ENCODE assay signal across 1 cellular context in the genomic region with DNA sequence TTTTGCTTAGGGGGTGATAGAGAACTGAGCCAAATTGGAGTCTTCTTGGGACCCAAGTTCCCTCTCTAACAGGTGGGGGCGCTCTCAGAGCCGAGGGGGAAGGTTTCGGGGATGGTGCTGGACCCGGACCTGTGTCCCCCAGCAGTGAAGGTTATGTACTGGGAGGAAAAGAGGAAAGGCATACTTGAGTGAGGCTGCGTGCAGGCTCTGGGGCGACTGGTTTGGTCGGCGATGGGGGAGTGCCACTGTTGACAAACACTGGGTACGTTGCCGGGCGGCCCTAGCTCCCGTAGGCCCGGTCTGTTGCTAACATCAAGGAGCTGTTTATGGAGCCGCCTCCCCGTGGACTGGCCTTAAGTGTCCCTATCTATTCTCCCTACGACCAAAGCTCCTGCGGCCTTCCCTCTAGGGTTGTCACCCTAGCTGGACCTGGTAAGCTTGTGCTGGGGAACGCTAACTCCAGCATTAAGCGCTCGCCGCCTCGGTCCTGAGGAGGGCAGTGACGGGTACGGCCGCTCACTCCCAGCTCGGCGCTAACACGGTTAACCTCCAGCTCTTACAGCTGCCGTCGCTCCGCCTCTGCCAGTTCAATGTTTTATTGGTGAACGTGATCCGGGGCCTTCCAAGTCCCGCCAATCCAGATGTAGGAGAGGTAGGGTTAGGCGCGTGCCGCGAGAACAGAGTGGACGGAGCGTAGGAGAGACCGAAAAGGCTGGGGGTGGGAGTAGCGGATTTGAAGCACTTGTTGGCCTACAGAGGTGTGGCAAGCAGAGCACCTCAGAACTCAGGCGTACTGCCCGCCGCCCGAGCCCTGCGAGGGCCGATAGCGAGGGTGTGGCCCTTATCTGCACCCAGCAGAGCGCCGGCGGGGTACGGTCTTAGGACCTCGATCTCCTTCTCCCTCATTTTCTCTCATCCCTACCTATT.
A peak's percentile ranks its signal among the peaks of the same experiment; 100 is the strongest.
TF ChIP-seq lines count a peak whose summit lies in the region.

A gene (plus strand): TSS at position 685 of the 927 bp plus-strand sequence. CDS start 422 bp downstream, outside the sequence.

TF ChIP-seq in K562, 482 proteins besides CTCF, POLR2A, EP300 and RAD21 (continued from another document and continues in another):
- TF ChIP-seq, protein P1, sequence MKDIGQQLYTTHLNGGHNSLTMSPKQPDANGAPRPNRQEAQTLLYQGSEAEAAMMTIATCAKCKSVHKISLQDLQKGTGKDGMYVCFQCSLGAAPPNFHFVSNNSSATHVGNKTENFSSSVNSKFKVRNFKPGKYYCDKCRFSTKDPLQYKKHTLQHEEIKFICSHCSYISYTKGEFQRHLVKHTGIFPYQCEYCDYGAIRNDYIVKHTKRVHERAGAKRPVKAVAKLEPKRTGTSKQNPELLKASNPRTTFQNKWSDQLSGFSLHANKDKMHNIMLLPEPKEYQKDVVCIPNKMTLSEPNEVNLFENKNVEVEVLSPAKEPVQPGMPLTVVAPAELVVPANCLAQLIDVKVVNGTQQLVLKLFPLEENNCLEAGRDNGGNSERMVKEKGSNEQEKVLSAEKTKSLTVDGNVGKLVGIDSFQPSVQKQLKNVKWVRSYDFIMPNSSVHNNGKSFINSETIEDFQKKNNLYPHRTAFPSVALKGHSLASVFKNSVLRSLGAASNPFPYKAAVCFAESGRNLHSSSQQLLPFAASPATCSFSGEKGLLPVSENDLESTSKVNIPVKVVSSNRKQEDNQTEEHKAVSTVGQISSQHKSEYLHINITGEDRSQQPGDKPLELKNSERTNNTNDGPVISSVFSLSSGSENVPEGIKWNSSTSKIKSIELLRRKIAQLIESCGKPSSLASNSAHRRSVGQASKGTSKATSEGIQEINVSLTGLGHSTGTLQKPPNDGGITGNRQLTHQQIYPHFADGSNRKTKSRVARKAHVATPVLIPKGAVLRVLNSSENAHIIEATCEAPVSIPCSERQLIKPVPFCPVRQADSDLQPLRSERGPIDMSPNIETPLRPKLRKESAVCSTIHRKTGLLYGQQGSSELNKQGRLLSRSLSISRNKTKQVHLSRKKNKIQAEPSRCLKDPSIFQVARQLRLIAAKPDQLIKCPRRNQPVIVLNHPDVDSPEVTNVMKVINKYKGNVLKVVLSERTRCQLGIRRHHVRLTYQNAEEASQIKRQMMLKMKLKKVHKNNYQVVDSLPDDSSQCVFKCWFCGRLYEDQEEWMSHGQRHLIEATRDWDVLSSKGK (CRISPR knock-in tag; IDR thresholded peaks at IDR 0.05): no peak
- TF ChIP-seq ZNF184 (CRISPR knock-in tag; IDR thresholded peaks at IDR 0.05) (no peak), TRIM28 (IDR thresholded peaks at IDR 0.05) (0 out of 2 replicates have a peak, but pooled peaks have one; percentile 43), ZNF778 (CRISPR knock-in tag; IDR thresholded peaks at IDR 0.05) (no peak), CHD4 (IDR thresholded peaks at IDR 0.05; ENCODE audit: insufficient read depth, insufficient replicate concordance, low read depth, low read length, poor library complexity, severe bottlenecking) (no peak), RBM15 (IDR thresholded peaks at IDR 0.05; ENCODE audit: insufficient read depth, low read length) (no peak), FOXP1 (CRISPR knock-in tag; IDR thresholded peaks at IDR 0.05) (peak; percentile 65), ZNF347 (CRISPR knock-in tag; IDR thresholded peaks at IDR 0.05; ENCODE audit: low read depth) (no peak), YY1 (IDR thresholded peaks at IDR 0.05; ENCODE audit: borderline replicate concordance in 1 of 3, control insufficient read depth in 1 of 3, extremely low read depth in 1 of 3, insufficient read depth in 3 of 3, insufficient read length in 1 of 3, insufficient replicate concordance in 2 of 3, low read depth in 1 of 3, low read length in 2 of 3) (peak in 1 of 3 experiments; percentile 32), NFRKB (IDR thresholded peaks at IDR 0.05; ENCODE audit: low read depth) (peak; percentile 58; the same call in 1 of the 2 replicates), ELF1 (tag; IDR thresholded peaks at IDR 0.05) (no peak), HDAC1 (IDR thresholded peaks at IDR 0.05) (peak in 1 of 2 experiments; percentile 62; a peak in 2 of 4 replicates), HCFC1 (IDR thresholded peaks at IDR 0.05; ENCODE audit: low read depth, low read length) (peak; percentile 53), ZKSCAN8 (CRISPR knock-in tag; IDR thresholded peaks at IDR 0.05) (no peak; the same call in 1 of the 2 replicates), BMI1 (IDR thresholded peaks at IDR 0.05; ENCODE audit: low read length) (no peak), DMBX1 (CRISPR knock-in tag; IDR thresholded peaks at IDR 0.05; ENCODE audit: borderline replicate concordance) (peak; percentile 76), HDAC8 (tag; IDR thresholded peaks at IDR 0.05) (no peak), ESRRB (CRISPR knock-in tag; IDR thresholded peaks at IDR 0.05; ENCODE audit: borderline replicate concordance) (no peak), CREBBP (IDR thresholded peaks at IDR 0.05; ENCODE audit: low read depth, low read length) (no peak), SIN3B (IDR thresholded peaks at IDR 0.05; ENCODE audit: low read depth) (no peak), ZNF668 (CRISPR knock-in tag; IDR thresholded peaks at IDR 0.05) (no peak), KDM4B (IDR thresholded peaks at IDR 0.05; ENCODE audit: borderline replicate concordance in 2 of 2, low read depth in 1 of 2) (peak in 1 of 2 experiments; percentile 41; a peak in 1 of 4 replicates), CC2D1A (IDR thresholded peaks at IDR 0.05) (peak; percentile 98), KLF13 (tag; IDR thresholded peaks at IDR 0.05; ENCODE audit: borderline replicate concordance, low read depth) (0 out of 2 replicates have a peak, but pooled peaks have one; percentile 77), RBM39 (optimal IDR thresholded peaks at IDR 0.05; ENCODE audit: low read depth, low read length) (no peak), RBM25 (IDR thresholded peaks at IDR 0.05; ENCODE audit: low read depth, low read length, severe bottlenecking) (peak; percentile 68), ZBTB8A (IDR thresholded peaks at IDR 0.05; ENCODE audit: partially characterized antibody) (no peak), ZNF224 (CRISPR knock-in tag; IDR thresholded peaks at IDR 0.05) (no peak), SAFB2 (IDR thresholded peaks at IDR 0.05; ENCODE audit: borderline replicate concordance, low read depth, low read length, severe bottlenecking) (no peak)
- TF ChIP-seq, protein P2, sequence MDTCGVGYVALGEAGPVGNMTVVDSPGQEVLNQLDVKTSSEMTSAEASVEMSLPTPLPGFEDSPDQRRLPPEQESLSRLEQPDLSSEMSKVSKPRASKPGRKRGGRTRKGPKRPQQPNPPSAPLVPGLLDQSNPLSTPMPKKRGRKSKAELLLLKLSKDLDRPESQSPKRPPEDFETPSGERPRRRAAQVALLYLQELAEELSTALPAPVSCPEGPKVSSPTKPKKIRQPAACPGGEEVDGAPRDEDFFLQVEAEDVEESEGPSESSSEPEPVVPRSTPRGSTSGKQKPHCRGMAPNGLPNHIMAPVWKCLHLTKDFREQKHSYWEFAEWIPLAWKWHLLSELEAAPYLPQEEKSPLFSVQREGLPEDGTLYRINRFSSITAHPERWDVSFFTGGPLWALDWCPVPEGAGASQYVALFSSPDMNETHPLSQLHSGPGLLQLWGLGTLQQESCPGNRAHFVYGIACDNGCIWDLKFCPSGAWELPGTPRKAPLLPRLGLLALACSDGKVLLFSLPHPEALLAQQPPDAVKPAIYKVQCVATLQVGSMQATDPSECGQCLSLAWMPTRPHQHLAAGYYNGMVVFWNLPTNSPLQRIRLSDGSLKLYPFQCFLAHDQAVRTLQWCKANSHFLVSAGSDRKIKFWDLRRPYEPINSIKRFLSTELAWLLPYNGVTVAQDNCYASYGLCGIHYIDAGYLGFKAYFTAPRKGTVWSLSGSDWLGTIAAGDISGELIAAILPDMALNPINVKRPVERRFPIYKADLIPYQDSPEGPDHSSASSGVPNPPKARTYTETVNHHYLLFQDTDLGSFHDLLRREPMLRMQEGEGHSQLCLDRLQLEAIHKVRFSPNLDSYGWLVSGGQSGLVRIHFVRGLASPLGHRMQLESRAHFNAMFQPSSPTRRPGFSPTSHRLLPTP (IDR thresholded peaks at IDR 0.05; ENCODE audit: borderline replicate concordance, extremely low read depth, insufficient read length): no peak
- TF ChIP-seq, protein P3, sequence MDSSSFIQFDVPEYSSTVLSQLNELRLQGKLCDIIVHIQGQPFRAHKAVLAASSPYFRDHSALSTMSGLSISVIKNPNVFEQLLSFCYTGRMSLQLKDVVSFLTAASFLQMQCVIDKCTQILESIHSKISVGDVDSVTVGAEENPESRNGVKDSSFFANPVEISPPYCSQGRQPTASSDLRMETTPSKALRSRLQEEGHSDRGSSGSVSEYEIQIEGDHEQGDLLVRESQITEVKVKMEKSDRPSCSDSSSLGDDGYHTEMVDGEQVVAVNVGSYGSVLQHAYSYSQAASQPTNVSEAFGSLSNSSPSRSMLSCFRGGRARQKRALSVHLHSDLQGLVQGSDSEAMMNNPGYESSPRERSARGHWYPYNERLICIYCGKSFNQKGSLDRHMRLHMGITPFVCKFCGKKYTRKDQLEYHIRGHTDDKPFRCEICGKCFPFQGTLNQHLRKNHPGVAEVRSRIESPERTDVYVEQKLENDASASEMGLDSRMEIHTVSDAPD (CRISPR knock-in tag; IDR thresholded peaks at IDR 0.05): no peak
- TF ChIP-seq, protein P4, sequence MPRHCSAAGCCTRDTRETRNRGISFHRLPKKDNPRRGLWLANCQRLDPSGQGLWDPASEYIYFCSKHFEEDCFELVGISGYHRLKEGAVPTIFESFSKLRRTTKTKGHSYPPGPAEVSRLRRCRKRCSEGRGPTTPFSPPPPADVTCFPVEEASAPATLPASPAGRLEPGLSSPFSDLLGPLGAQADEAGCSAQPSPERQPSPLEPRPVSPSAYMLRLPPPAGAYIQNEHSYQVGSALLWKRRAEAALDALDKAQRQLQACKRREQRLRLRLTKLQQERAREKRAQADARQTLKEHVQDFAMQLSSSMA (CRISPR knock-in tag; IDR thresholded peaks at IDR 0.05): peak; percentile 9; the same call in 1 of the 2 replicates
- TF ChIP-seq, protein P5, sequence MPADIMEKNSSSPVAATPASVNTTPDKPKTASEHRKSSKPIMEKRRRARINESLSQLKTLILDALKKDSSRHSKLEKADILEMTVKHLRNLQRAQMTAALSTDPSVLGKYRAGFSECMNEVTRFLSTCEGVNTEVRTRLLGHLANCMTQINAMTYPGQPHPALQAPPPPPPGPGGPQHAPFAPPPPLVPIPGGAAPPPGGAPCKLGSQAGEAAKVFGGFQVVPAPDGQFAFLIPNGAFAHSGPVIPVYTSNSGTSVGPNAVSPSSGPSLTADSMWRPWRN (IDR thresholded peaks at IDR 0.05; ENCODE audit: low read depth): peak; percentile 98
- TF ChIP-seq, protein P6, sequence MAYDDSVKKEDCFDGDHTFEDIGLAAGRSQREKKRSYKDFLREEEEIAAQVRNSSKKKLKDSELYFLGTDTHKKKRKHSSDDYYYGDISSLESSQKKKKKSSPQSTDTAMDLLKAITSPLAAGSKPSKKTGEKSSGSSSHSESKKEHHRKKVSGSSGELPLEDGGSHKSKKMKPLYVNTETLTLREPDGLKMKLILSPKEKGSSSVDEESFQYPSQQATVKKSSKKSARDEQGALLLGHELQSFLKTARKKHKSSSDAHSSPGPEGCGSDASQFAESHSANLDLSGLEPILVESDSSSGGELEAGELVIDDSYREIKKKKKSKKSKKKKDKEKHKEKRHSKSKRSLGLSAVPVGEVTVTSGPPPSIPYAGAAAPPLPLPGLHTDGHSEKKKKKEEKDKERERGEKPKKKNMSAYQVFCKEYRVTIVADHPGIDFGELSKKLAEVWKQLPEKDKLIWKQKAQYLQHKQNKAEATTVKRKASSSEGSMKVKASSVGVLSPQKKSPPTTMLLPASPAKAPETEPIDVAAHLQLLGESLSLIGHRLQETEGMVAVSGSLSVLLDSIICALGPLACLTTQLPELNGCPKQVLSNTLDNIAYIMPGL (CRISPR knock-in tag; IDR thresholded peaks at IDR 0.05): peak; percentile 36; the same call in 1 of the 2 replicates
- TF ChIP-seq, protein P7, sequence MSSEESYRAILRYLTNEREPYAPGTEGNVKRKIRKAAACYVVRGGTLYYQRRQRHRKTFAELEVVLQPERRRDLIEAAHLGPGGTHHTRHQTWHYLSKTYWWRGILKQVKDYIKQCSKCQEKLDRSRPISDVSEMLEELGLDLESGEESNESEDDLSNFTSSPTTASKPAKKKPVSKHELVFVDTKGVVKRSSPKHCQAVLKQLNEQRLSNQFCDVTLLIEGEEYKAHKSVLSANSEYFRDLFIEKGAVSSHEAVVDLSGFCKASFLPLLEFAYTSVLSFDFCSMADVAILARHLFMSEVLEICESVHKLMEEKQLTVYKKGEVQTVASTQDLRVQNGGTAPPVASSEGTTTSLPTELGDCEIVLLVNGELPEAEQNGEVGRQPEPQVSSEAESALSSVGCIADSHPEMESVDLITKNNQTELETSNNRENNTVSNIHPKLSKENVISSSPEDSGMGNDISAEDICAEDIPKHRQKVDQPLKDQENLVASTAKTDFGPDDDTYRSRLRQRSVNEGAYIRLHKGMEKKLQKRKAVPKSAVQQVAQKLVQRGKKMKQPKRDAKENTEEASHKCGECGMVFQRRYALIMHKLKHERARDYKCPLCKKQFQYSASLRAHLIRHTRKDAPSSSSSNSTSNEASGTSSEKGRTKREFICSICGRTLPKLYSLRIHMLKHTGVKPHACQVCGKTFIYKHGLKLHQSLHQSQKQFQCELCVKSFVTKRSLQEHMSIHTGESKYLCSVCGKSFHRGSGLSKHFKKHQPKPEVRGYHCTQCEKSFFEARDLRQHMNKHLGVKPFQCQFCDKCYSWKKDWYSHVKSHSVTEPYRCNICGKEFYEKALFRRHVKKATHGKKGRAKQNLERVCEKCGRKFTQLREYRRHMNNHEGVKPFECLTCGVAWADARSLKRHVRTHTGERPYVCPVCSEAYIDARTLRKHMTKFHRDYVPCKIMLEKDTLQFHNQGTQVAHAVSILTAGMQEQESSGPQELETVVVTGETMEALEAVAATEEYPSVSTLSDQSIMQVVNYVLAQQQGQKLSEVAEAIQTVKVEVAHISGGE (CRISPR knock-in tag; IDR thresholded peaks at IDR 0.05): peak in 2 of 3 experiments; percentile 9 to 80; a peak in 2 of 6 replicates
- TF ChIP-seq, protein P8, sequence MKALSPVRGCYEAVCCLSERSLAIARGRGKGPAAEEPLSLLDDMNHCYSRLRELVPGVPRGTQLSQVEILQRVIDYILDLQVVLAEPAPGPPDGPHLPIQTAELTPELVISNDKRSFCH (CRISPR knock-in tag; IDR thresholded peaks at IDR 0.05): no peak
- TF ChIP-seq, protein P8 (tag; IDR thresholded peaks at IDR 0.05): peak; percentile 67; the same call in 1 of the 2 replicates
- TF ChIP-seq, protein P9, sequence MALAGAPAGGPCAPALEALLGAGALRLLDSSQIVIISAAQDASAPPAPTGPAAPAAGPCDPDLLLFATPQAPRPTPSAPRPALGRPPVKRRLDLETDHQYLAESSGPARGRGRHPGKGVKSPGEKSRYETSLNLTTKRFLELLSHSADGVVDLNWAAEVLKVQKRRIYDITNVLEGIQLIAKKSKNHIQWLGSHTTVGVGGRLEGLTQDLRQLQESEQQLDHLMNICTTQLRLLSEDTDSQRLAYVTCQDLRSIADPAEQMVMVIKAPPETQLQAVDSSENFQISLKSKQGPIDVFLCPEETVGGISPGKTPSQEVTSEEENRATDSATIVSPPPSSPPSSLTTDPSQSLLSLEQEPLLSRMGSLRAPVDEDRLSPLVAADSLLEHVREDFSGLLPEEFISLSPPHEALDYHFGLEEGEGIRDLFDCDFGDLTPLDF (CRISPR knock-in tag; IDR thresholded peaks at IDR 0.05): peak; percentile 75
- TF ChIP-seq, protein P10, sequence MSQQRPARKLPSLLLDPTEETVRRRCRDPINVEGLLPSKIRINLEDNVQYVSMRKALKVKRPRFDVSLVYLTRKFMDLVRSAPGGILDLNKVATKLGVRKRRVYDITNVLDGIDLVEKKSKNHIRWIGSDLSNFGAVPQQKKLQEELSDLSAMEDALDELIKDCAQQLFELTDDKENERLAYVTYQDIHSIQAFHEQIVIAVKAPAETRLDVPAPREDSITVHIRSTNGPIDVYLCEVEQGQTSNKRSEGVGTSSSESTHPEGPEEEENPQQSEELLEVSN (IDR thresholded peaks at IDR 0.05; ENCODE audit: borderline replicate concordance in 1 of 2, extremely low read depth in 1 of 2, insufficient read depth in 1 of 2, insufficient read length in 1 of 2, low read depth in 1 of 2, low read length in 1 of 2, poor library complexity in 1 of 2, severe bottlenecking in 1 of 2): peak; percentile 81 to 85
